Comparison of ENCODE assay signal across 8 cellular contexts in genomic region chr17:47830991-47831933, GRCh38.
DNase-seq lines count a peak whose midpoint lies in the region; ATAC-seq, FAIRE-seq and TF ChIP-seq lines count a peak whose summit lies in the region.

TSS of gene LRRC46 (plus strand) at chr17:47831670. CDS start at chr17:47831990, 320 bp downstream.
TSS of gene MRPL10 (minus strand) at chr17:47831541. CDS start at chr17:47831511, 30 bp downstream.

- DNase-seq in GM19239 (ENCODE audit: insufficient read length, low spot score) (peak; percentile 91), NCI-H524 (lab: John Stamatoyannopoulos, UW) (peak; percentile 85 to 95), coronary artery (ENCODE audit: low spot score) (peak; percentile 93), left kidney (ENCODE audit: low read depth, low spot score) (peak; percentile 98)
- peak; percentile 90 to 91 for DNase-seq in activated CD4-positive, alpha-beta T cell treated with anti-CD3 and anti-CD28 coated beads for 4 hours
- DNase-seq in stimulated activated CD4-positive, alpha-beta T cell treated with anti-CD3 and anti-CD28 coated beads, Interleukin-1b, Interleukin-23, amount 100 ng/mL, for 48 hours, result peak; percentile 91

- no peaks in the 10 kb centered on the region for H3K9me3 ChIP-seq in BLaER1 treated with 17β-estradiol and CSF1 and Interleukin-3, amounts not matched to agents 10 nM and 100 nM (replicated peaks in 1 of 11)

- peaks cover 0 to 8% (median 0%) of the 10 kb centered on the region in 11 experiments; a peak in 6 of 22 replicates for H4K20me1 ChIP-seq in BLaER1 treated with 17β-estradiol and CSF1 and Interleukin-3, amounts not matched to agents 10 nM and 100 nM

- H3K4me2 ChIP-seq in BLaER1 treated with 17β-estradiol and CSF1 and Interleukin-3, amounts not matched to agents 10 nM and 100 nM, result peak within 1 kb of the TSS; percentile 81 to 99 (median 94)

- H3K4me3 ChIP-seq in BLaER1 treated with 17β-estradiol and CSF1 and Interleukin-3, amounts not matched to agents 10 nM and 100 nM, result peak within 1 kb of the TSS; percentile 69 to 91 (median 85)
- H3K4me3 ChIP-seq in coronary artery, result peak within 1 kb of the TSS; percentile 74

- H3K9ac ChIP-seq in BLaER1 treated with 17β-estradiol and CSF1 and Interleukin-3, amounts not matched to agents 10 nM and 100 nM, result peak within 1 kb of the TSS; percentile 77 to 91 (median 86)

- H3K27ac ChIP-seq in BLaER1 treated with 17β-estradiol and CSF1 and Interleukin-3, amounts not matched to agents 10 nM and 100 nM, result peak within 1 kb of the TSS; percentile 57 to 89 (median 84); a peak in 21 of 22 replicates
- peak within 1 kb of the TSS; percentile 45 to 80 for H3K27ac ChIP-seq in coronary artery

- peak; percentile 94 for FAIRE-seq in GM19239 (lab: Jason Lieb, UNC)

- TF ChIP-seq CTCF in coronary artery (IDR thresholded peaks at IDR 0.05), result no peak

- peak; percentile 50 for ATAC-seq in HG03457 (IDR thresholded peaks at IDR 0.05; ENCODE audit: unreplicated experiment)

- peaks cover 53 to 62% (median 58%) of the 10 kb centered on the region in 10 experiments for H3K4me1 ChIP-seq in BLaER1 treated with 17β-estradiol and CSF1 and Interleukin-3, amounts not matched to agents 10 nM and 100 nM

- no peaks in the 10 kb centered on the region for H3K27me3 ChIP-seq in BLaER1 treated with 17β-estradiol and CSF1 and Interleukin-3, amounts not matched to agents 10 nM and 100 nM

- H3K36me3 ChIP-seq in BLaER1 treated with 17β-estradiol and CSF1 and Interleukin-3, amounts not matched to agents 10 nM and 100 nM, result peaks cover 28 to 44% (median 36%) of the 10 kb centered on the region in 11 experiments

Comparison
In these comparisons a context has a peak if more than half of its experiments do, and no peak if none do; other contexts are left out.
1. Peak in every context shown above with its lines: DNase-seq, ATAC-seq, H3K4me3 ChIP-seq and H3K27ac ChIP-seq.